In genomic region chr5:115963566-115963965, GRCh38 we compare ENCODE assay signal across 1 cellular context.
TF ChIP-seq lines count a peak whose summit lies in the region.

No MANE protein-coding gene starts in this region.

TF ChIP-seq in HepG2, 621 proteins besides CTCF, POLR2A, EP300 and RAD21:
- TF ChIP-seq HNRNPLL (IDR thresholded peaks at IDR 0.05; ENCODE audit: low read depth, low read length, poor library complexity, severe bottlenecking) (no peak), MAFK (conservative IDR thresholded peaks at IDR 0.05 in 1 of 2, IDR thresholded peaks at IDR 0.05 in 1 of 2; ENCODE audit: low read length in 2 of 2) (no peak), REST (IDR thresholded peaks at IDR 0.05; ENCODE audit: borderline replicate concordance in 1 of 2, low read depth in 1 of 2, low read length in 2 of 2) (no peak), ZNF570 (CRISPR knock-in tag; IDR thresholded peaks at IDR 0.05; ENCODE audit: borderline replicate concordance) (no peak), NFIB (CRISPR knock-in tag; IDR thresholded peaks at IDR 0.05; ENCODE audit: borderline replicate concordance) (no peak), ETV6 (CRISPR knock-in tag; conservative IDR thresholded peaks at IDR 0.05) (no peak), KDM6A (CRISPR knock-in tag; IDR thresholded peaks at IDR 0.05; ENCODE audit: low read depth) (no peak), ELK4 (CRISPR knock-in tag; IDR thresholded peaks at IDR 0.05; ENCODE audit: borderline replicate concordance) (no peak), MIER3 (CRISPR knock-in tag; IDR thresholded peaks at IDR 0.05; ENCODE audit: borderline replicate concordance) (no peak), ZNF703 (CRISPR knock-in tag; IDR thresholded peaks at IDR 0.05; ENCODE audit: borderline replicate concordance) (no peak), ARNT (IDR thresholded peaks at IDR 0.05) (no peak), ATF5 (CRISPR knock-in tag; IDR thresholded peaks at IDR 0.05; ENCODE audit: low read depth) (no peak)
- TF ChIP-seq, protein P1, sequence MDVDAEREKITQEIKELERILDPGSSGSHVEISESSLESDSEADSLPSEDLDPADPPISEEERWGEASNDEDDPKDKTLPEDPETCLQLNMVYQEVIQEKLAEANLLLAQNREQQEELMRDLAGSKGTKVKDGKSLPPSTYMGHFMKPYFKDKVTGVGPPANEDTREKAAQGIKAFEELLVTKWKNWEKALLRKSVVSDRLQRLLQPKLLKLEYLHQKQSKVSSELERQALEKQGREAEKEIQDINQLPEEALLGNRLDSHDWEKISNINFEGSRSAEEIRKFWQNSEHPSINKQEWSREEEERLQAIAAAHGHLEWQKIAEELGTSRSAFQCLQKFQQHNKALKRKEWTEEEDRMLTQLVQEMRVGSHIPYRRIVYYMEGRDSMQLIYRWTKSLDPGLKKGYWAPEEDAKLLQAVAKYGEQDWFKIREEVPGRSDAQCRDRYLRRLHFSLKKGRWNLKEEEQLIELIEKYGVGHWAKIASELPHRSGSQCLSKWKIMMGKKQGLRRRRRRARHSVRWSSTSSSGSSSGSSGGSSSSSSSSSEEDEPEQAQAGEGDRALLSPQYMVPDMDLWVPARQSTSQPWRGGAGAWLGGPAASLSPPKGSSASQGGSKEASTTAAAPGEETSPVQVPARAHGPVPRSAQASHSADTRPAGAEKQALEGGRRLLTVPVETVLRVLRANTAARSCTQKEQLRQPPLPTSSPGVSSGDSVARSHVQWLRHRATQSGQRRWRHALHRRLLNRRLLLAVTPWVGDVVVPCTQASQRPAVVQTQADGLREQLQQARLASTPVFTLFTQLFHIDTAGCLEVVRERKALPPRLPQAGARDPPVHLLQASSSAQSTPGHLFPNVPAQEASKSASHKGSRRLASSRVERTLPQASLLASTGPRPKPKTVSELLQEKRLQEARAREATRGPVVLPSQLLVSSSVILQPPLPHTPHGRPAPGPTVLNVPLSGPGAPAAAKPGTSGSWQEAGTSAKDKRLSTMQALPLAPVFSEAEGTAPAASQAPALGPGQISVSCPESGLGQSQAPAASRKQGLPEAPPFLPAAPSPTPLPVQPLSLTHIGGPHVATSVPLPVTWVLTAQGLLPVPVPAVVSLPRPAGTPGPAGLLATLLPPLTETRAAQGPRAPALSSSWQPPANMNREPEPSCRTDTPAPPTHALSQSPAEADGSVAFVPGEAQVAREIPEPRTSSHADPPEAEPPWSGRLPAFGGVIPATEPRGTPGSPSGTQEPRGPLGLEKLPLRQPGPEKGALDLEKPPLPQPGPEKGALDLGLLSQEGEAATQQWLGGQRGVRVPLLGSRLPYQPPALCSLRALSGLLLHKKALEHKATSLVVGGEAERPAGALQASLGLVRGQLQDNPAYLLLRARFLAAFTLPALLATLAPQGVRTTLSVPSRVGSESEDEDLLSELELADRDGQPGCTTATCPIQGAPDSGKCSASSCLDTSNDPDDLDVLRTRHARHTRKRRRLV (CRISPR knock-in tag; IDR thresholded peaks at IDR 0.05), result no peak
- TF ChIP-seq, protein P2, sequence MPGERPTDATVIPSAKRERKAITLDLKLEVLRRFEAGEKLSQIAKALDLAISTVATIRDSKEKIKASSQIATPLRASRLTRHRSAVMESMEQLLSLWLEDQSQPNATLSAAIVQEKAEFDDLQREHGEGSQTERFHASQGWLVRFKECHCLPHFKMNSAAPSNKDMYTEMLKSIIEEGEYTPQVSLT (CRISPR knock-in tag; IDR thresholded peaks at IDR 0.05; ENCODE audit: borderline replicate concordance, low read depth), result no peak
